1 cellular context compared by ENCODE assay signal in genomic region chr6:30556964-30557682, GRCh38.
A peak's percentile ranks its signal among the peaks of the same experiment; 100 is the strongest.
TF ChIP-seq lines count a peak whose summit lies in the region.

PRR3 (plus strand) TSS chr6:30557295; CDS start chr6:30557345, 50 bp downstream.

TF ChIP-seq in HepG2, 621 proteins besides CTCF, POLR2A, EP300 and RAD21 (continued from another document and continues in another):
- TF ChIP-seq ZNF580 (CRISPR knock-in tag; IDR thresholded peaks at IDR 0.05; ENCODE audit: borderline replicate concordance, low read depth) (0 out of 2 replicates have a peak, but pooled peaks have one; percentile 33), CREB1 (IDR thresholded peaks at IDR 0.05) (peak; percentile 92), CREB1 (CRISPR knock-in tag; IDR thresholded peaks at IDR 0.05) (peak; percentile 97), PAWR (CRISPR knock-in tag; IDR thresholded peaks at IDR 0.05; ENCODE audit: borderline replicate concordance) (peak; percentile 82; the same call in 1 of the 2 replicates), ZC3H4 (CRISPR knock-in tag; IDR thresholded peaks at IDR 0.05; ENCODE audit: borderline replicate concordance) (0 out of 2 replicates have a peak, but pooled peaks have one; percentile 68), ZNF160 (CRISPR knock-in tag; IDR thresholded peaks at IDR 0.05) (no peak), KLF13 (CRISPR knock-in tag; IDR thresholded peaks at IDR 0.05) (peak; percentile 97; the same call in 1 of the 2 replicates), ZC3H13 (CRISPR knock-in tag; IDR thresholded peaks at IDR 0.05) (peak; percentile 85), MED1 (CRISPR knock-in tag; IDR thresholded peaks at IDR 0.05) (0 out of 2 replicates have a peak, but pooled peaks have one; percentile 46), ETV5 (CRISPR knock-in tag; IDR thresholded peaks at IDR 0.05; ENCODE audit: borderline replicate concordance) (peak; percentile 90), ZBTB40 (IDR thresholded peaks at IDR 0.05) (peak; percentile 94), ZBTB40 (CRISPR knock-in tag; IDR thresholded peaks at IDR 0.05) (peak; percentile 92), ZNF576 (CRISPR knock-in tag; IDR thresholded peaks at IDR 0.05) (no peak), ZNF781 (CRISPR knock-in tag; IDR thresholded peaks at IDR 0.05; ENCODE audit: borderline replicate concordance, not compliant biosample characterization) (peak; percentile 29), GTF3A (CRISPR knock-in tag; conservative IDR thresholded peaks at IDR 0.05) (peak; percentile 90; the same call in 1 of the 2 replicates), ZNF337 (CRISPR knock-in tag; IDR thresholded peaks at IDR 0.05; ENCODE audit: borderline replicate concordance, low read depth) (peak; percentile 95; the same call in 1 of the 2 replicates), PLSCR1 (CRISPR knock-in tag; IDR thresholded peaks at IDR 0.05; ENCODE audit: borderline replicate concordance) (no peak), ZBTB4 (CRISPR knock-in tag; IDR thresholded peaks at IDR 0.05; ENCODE audit: borderline replicate concordance) (peak; percentile 82; the same call in 1 of the 2 replicates), PHB2 (IDR thresholded peaks at IDR 0.05; ENCODE audit: partially characterized antibody) (no peak), ZNF772 (CRISPR knock-in tag; IDR thresholded peaks at IDR 0.05) (peak; percentile 92; the same call in 1 of the 2 replicates), ZFY (CRISPR knock-in tag; IDR thresholded peaks at IDR 0.05) (peak; percentile 90), CBX1 (IDR thresholded peaks at IDR 0.05; ENCODE audit: low read depth) (peak; percentile 85), ZNF256 (CRISPR knock-in tag; conservative IDR thresholded peaks at IDR 0.05) (peak; percentile 76), ZSCAN30 (CRISPR knock-in tag; IDR thresholded peaks at IDR 0.05) (0 out of 2 replicates have a peak, but pooled peaks have one; percentile 88), ZNF274 (CRISPR knock-in tag; IDR thresholded peaks at IDR 0.05) (peak; percentile 96), PAXIP1 (CRISPR knock-in tag; conservative IDR thresholded peaks at IDR 0.05) (peak; percentile 71), ZBTB3 (CRISPR knock-in tag; IDR thresholded peaks at IDR 0.05; ENCODE audit: borderline replicate concordance, low read depth) (0 out of 2 replicates have a peak, but pooled peaks have one; percentile 86), HMGXB4 (CRISPR knock-in tag; IDR thresholded peaks at IDR 0.05; ENCODE audit: borderline replicate concordance in 1 of 2, low read depth in 1 of 2) (peak; percentile 15 to 90; a peak in 3 of 4 replicates), SAFB2 (CRISPR knock-in tag; IDR thresholded peaks at IDR 0.05; ENCODE audit: borderline replicate concordance, low read depth) (peak; percentile 90), SPEN (CRISPR knock-in tag; IDR thresholded peaks at IDR 0.05; ENCODE audit: low read depth) (peak; percentile 96), ZNF484 (CRISPR knock-in tag; IDR thresholded peaks at IDR 0.05; ENCODE audit: borderline replicate concordance, low read depth) (no peak; the same call in 1 of the 2 replicates), ZFP82 (CRISPR knock-in tag; IDR thresholded peaks at IDR 0.05; ENCODE audit: borderline replicate concordance) (peak; percentile 96; the same call in 1 of the 2 replicates)
